In genomic region chr21:33254766-33255165, GRCh38 we compare ENCODE assay signal across 17 cellular contexts.
"Had no signal": no experiment of that assay in that cellular context is flagged by ENCODE, and none has a peak within 500 bp of the region (broad histone marks: within the 10 kb centered on the region; RNA-seq: fewer than 3 reads in every experiment).

No MANE protein-coding gene starts in this region.

- H3K4me3 Mint-ChIP-seq: activated CD4-positive, alpha-beta memory T cell treated with anti-CD3 and anti-CD28 coated beads, Interleukin-2, amount 10 ng/mL, durations not matched to agents 7 days and 5 days; T-helper 2 cell treated with Interferon-gamma antibody and Interleukin-4, amounts not matched to agents 5 μg/mL and 100 μg/mL, for 36 hours had no signal

- H3K27ac Mint-ChIP-seq: activated CD4-positive, alpha-beta memory T cell treated with anti-CD3 and anti-CD28 coated beads, Interleukin-2, amount 10 ng/mL, durations not matched to agents 7 days and 5 days had no signal

- H3K27me3 ChIP-seq: gastrocnemius medialis, heart right ventricle, left lung, ovary, sigmoid colon, suprapubic skin, upper lobe of right lung had no signal

- DNase-seq: activated CD4-positive, alpha-beta memory T cell treated with anti-CD3 and anti-CD28 coated beads, Interleukin-2, amount 10 ng/mL, durations not matched to agents 7 days and 5 days; activated effector memory CD4-positive, alpha-beta T cell treated with anti-CD3 and anti-CD28 coated beads, Interleukin-2, amount 50 U/mL, for 16 hours; caudate nucleus; cortex of kidney; effector CD8-positive, alpha-beta T cell; gastrocnemius medialis; heart right ventricle; left lung; mesenchymal stem cell; ovary; sigmoid colon; stimulated activated CD4-positive, alpha-beta T cell treated with anti-CD3 and anti-CD28 coated beads, Interleukin-2, amount 100 ng/mL, for 24 hours; stimulated activated naive CD4-positive, alpha-beta T cell; upper lobe of right lung had no signal

- H3K9me3 ChIP-seq: gastrocnemius medialis, left lung, ovary, sigmoid colon, suprapubic skin, upper lobe of right lung had no signal

- H3K9me3 Mint-ChIP-seq: activated CD4-positive, alpha-beta memory T cell treated with anti-CD3 and anti-CD28 coated beads, Interleukin-2, amount 10 ng/mL, durations not matched to agents 7 days and 5 days; T-helper 2 cell treated with Interferon-gamma antibody and Interleukin-4, amounts not matched to agents 5 μg/mL and 100 μg/mL, for 36 hours had no signal

- ATAC-seq: gastrocnemius medialis, heart right ventricle, left lung, upper lobe of right lung had no signal

- H3K27me3 Mint-ChIP-seq: activated CD4-positive, alpha-beta memory T cell treated with anti-CD3 and anti-CD28 coated beads, Interleukin-2, amount 10 ng/mL, durations not matched to agents 7 days and 5 days had no signal

- H3K27ac ChIP-seq: epithelial cell of prostate, heart right ventricle, left lung, ovary, sigmoid colon, suprapubic skin, upper lobe of right lung had no signal
